21 cellular contexts compared by ENCODE assay signal in the genomic region with DNA sequence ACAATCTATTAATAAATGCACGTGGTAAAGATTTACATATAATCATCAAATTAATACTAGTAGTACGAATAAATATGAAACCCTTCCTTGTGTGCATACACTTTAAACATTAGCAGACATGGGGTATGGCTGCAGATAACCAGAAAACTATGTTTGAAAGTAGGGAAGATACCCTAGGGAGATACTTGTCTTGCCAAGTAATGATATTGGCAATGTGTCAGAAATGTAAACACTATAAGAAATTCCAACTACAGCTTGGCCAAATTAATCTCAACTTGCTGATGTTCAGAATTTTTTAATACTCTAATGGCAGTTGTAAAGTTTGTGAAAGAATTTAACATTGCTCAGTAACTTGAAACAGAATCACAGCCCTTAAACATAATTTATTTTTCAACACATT. TPM values are rescaled to one million over a fixed set of nuclear protein-coding genes. Genes with fewer than 3 reads are reported as not detected.
"Had no signal": no experiment of that assay in that cellular context is flagged by ENCODE, and none has a peak within 500 bp of the region (broad histone marks: within the 10 kb centered on the region; RNA-seq: fewer than 3 reads in every experiment).

No MANE protein-coding gene starts in this region.

- H3K9me3 ChIP-seq: neutrophil had no signal

- FAIRE-seq: small intestine had no signal

- DNase-seq: activated CD4-positive, alpha-beta T cell treated with anti-CD3 and anti-CD28 coated beads for 4 hours; activated CD4-positive, alpha-beta T cell treated with anti-CD3 and anti-CD28 coated beads, Interleukin-2, amount 50 U/mL, for 4 hours; activated CD8-positive, alpha-beta memory T cell treated with anti-CD3 and anti-CD28 coated beads for 24 hours; activated effector memory CD4-positive, alpha-beta T cell treated with anti-CD3 and anti-CD28 coated beads, Interleukin-2, amount 50 U/mL, for 16 hours; activated naive CD4-positive, alpha-beta T cell treated with anti-CD3 and anti-CD28 coated beads for 36 hours; activated naive CD8-positive, alpha-beta T cell treated with anti-CD3 and anti-CD28 coated beads for 36 hours; cortex of kidney; effector memory CD8-positive, alpha-beta T cell; head of caudate nucleus; hippocampal formation; naive B cell; nephron progenitor cell; retina; small intestine; stimulated activated CD4-positive, alpha-beta T cell treated with anti-CD3 and anti-CD28 coated beads, Interleukin-4, amount 100 ng/mL, for 24 hours; stimulated activated naive CD8-positive, alpha-beta T cell treated with anti-CD3 and anti-CD28 coated beads, Interleukin-15, amount 100 ng/mL, for 72 hours; substantia nigra had no signal

- ATAC-seq: effector memory CD8-positive, alpha-beta T cell; sciatic nerve; stimulated activated effector memory CD8-positive, alpha-beta T cell treated with anti-CD3 and anti-CD28 coated beads, Interleukin-12 subunit alpha, Interleukin-12 subunit beta, amount 100 ng/mL, for 72 hours; stimulated activated naive CD8-positive, alpha-beta T cell treated with anti-CD3 and anti-CD28 coated beads, Interleukin-15, amount 100 ng/mL, for 72 hours had no signal

- H3K36me3 ChIP-seq: neutrophil had no signal

- H3K27me3 ChIP-seq: neutrophil had no signal

- H3K27ac ChIP-seq: neutrophil had no signal

RNA-seq across cellular contexts. Expression of gene HPGD, which starts 27.4 kb away (rescaled TPM):
- total RNA-seq: osteocyte had no signal
